In genomic region chr1:2392686-2393085, GRCh38 we compare ENCODE assay signal across 8 cellular contexts. TPM values are rescaled to one million over a fixed set of nuclear protein-coding genes. Genes with fewer than 3 reads are reported as not detected.
DNase-seq lines count a peak whose midpoint lies in the region; ATAC-seq, FAIRE-seq and TF ChIP-seq lines count a peak whose summit lies in the region.

No MANE protein-coding gene starts in this region.

- H3K9ac ChIP-seq in HCT116 (ENCODE audit: low read length), result peak overlapping the region; percentile 88

- 60 to 82% (median 65%) methylated on average over 16 of the region's 16 CpGs for WGBS in spleen, 5 donors

- no TSS peak for BruUV-seq in HCT116 (replicated peaks; lab: Mats Ljungman, UMichigan)

- no peaks in the 10 kb centered on the region for H3K27me3 ChIP-seq in HCT116 (ENCODE audit: insufficient read depth, low read length)
- H3K27me3 ChIP-seq in spleen (replicated peaks in 1 of 7), result no peaks in the 10 kb centered on the region

- POLR2A ChIA-PET in HCT116 (lab: Charles Lee), result no interaction called here
- POLR2A ChIA-PET in activated CD4-positive, alpha-beta memory T cell treated with anti-CD3 and anti-CD28 coated beads for 36 hours (lab: Charles Lee), result interaction anchor here (1.3 to 1.7 kb wide), 2 partner anchors 17 to 160 kb away, joined by 3 to 7 read pairs; no protein-coding TSS in a partner anchor

- no peak for TF ChIP-seq CTCF in HCT116 (IDR thresholded peaks at IDR 0.05 in 2 of 3, conservative IDR thresholded peaks at IDR 0.05 in 1 of 3; ENCODE audit: borderline replicate concordance in 1 of 3, insufficient read depth in 1 of 3, low read depth in 2 of 3, low read length in 2 of 3)
- TF ChIP-seq CTCF in spleen (IDR thresholded peaks at IDR 0.05 in 8 of 11, conservative IDR thresholded peaks at IDR 0.05 in 3 of 11), result no peak

- peaks cover 39% of the 10 kb centered on the region for H3K4me1 Mint-ChIP-seq in activated CD4-positive, alpha-beta memory T cell treated with anti-CD3 and anti-CD28 coated beads for 36 hours (ENCODE audit: low read depth)

- intact Hi-C loops in HCT116 (cut with micrococcal nuclease), result no loop called here
- intact Hi-C loops in activated CD4-positive, alpha-beta memory T cell treated with anti-CD3 and anti-CD28 coated beads for 36 hours (cut with micrococcal nuclease), result loop anchor here (5.0 kb wide), 3 partner anchors 75 to 155 kb away; no protein-coding TSS in a partner anchor
- intact Hi-C loops in spleen (cut with DNase I; ENCODE audit: low total_unique reads), result no loop called here

- peaks cover 71% of the 10 kb centered on the region for H3K79me2 ChIP-seq in HCT116 (ENCODE audit: insufficient read depth, low read length)

- peaks cover 18 to 39% of the 10 kb centered on the region in 2 experiments for H3K36me3 ChIP-seq in HCT116 (ENCODE audit: control insufficient read depth in 1 of 2, insufficient read depth in 2 of 2, low read length in 2 of 2)
- H3K36me3 ChIP-seq in spleen, result peaks cover 0 to 56% (median 32%) of the 10 kb centered on the region in 6 donors

- DNase-seq in HCT116 (ENCODE audit: low read depth, low spot score), result no peak
- no peak for DNase-seq in activated CD4-positive, alpha-beta memory T cell treated with anti-CD3 and anti-CD28 coated beads for 36 hours
- DNase-seq in spleen, result no peak
- DNase-seq in H54 (ENCODE audit: insufficient read length, low spot score), result no peak
- no peak for DNase-seq in ureter (ENCODE audit: low spot score)
- DNase-seq in NCI-H2196 (lab: John Stamatoyannopoulos, UW; ENCODE audit: unreplicated experiment), result no peak

- no peaks in the 10 kb centered on the region for H3K27me3 Mint-ChIP-seq in activated CD4-positive, alpha-beta memory T cell treated with anti-CD3 and anti-CD28 coated beads for 36 hours

- ATAC-seq in HCT116, result no peak
- no peak for ATAC-seq in GM21515 (IDR thresholded peaks at IDR 0.05; ENCODE audit: unreplicated experiment)

- FAIRE-seq in H54 (lab: Jason Lieb, UNC), result no peak

- no peak overlapping the region for H2AFZ ChIP-seq in HCT116 (ENCODE audit: low read depth, low read length, poor library complexity, severe bottlenecking)

- peaks cover 31% of the 10 kb centered on the region for H3K36me3 Mint-ChIP-seq in activated CD4-positive, alpha-beta memory T cell treated with anti-CD3 and anti-CD28 coated beads for 36 hours

- H3K4me1 ChIP-seq in HCT116 (ENCODE audit: control insufficient read depth in 1 of 2, insufficient read depth in 2 of 2, low read length in 2 of 2) (peaks cover 17 to 25% of the 10 kb centered on the region in 2 experiments), spleen (peaks cover 21 to 73% (median 46%) of the 10 kb centered on the region in 6 donors)

- RAD21 ChIA-PET in HCT116 (lab: Charles Lee; ENCODE audit: low non-redundant PET in 1 of 2, low total read pairs in 2 of 2, uncharacterized antibody in 2 of 2, unreplicated experiment in 2 of 2), result no interaction called here

- TF ChIP-seq RAD21 in HCT116 (IDR thresholded peaks at IDR 0.05; ENCODE audit: low read depth), result no peak

- peak overlapping the region; percentile 86 for H3K4me2 ChIP-seq in HCT116 (ENCODE audit: low read length)

- H3K4me3 Mint-ChIP-seq in activated CD4-positive, alpha-beta memory T cell treated with anti-CD3 and anti-CD28 coated beads for 36 hours, result peak overlapping the region; percentile 93

- TF ChIP-seq POLR2A in HCT116 (IDR thresholded peaks at IDR 0.05; ENCODE audit: borderline replicate concordance, extremely low read depth, insufficient read depth, insufficient read length) (no peak), spleen (IDR thresholded peaks at IDR 0.05) (no peak), H54 (IDR thresholded peaks at IDR 0.05; ENCODE audit: low read depth, low read length) (no peak)

- H3K9me2 ChIP-seq in HCT116 (ENCODE audit: insufficient read depth), result no peaks in the 10 kb centered on the region

- CTCF ChIA-PET in HCT116 (lab: Charles Lee), result interaction anchor here (0.6 kb wide), 1 partner anchor 193 kb away, joined by 4 read pairs; no protein-coding TSS in a partner anchor
- CTCF ChIA-PET in activated CD4-positive, alpha-beta memory T cell treated with anti-CD3 and anti-CD28 coated beads for 36 hours (lab: Charles Lee), result interaction anchor here (1.1 to 17.5 kb wide), 4 partner anchors 11 to 197 kb away, joined by 7 to 409 read pairs (median 8); partner anchors contain the start of gene FAAP20

- H3K27ac ChIP-seq in HCT116 (ENCODE audit: low read depth, low read length) (peak overlapping the region; percentile 85; the same call in 1 of the 2 replicates), spleen (peak overlapping the region in 6 of 8 donors; percentile 81 to 97 (median 94))

- 0 out of 2 replicates have a peak, but pooled peaks cover 7% of the 10 kb centered on the region for H4K20me1 ChIP-seq in HCT116 (ENCODE audit: insufficient read depth)

- peak overlapping the region; percentile 92 to 99 for H3K4me3 ChIP-seq in HCT116 (replicated peaks in 1 of 2; ENCODE audit: low read depth in 1 of 2, low read length in 2 of 2)
- H3K4me3 ChIP-seq in iPS-11a (ENCODE audit: low read depth, low read length), result peak overlapping the region; percentile 90
- peak overlapping the region; percentile 88 to 100 (median 96) for H3K4me3 ChIP-seq in spleen

- no peaks in the 10 kb centered on the region for H3K9me3 ChIP-seq in HCT116 (ENCODE audit: control insufficient read depth in 1 of 2, insufficient read depth in 1 of 2, low read depth in 1 of 2, low read length in 2 of 2)
- H3K9me3 ChIP-seq in spleen, result no peaks in the 10 kb centered on the region

- no peaks in the 10 kb centered on the region for H3K9me3 Mint-ChIP-seq in activated CD4-positive, alpha-beta memory T cell treated with anti-CD3 and anti-CD28 coated beads for 36 hours

- H3K27ac Mint-ChIP-seq in activated CD4-positive, alpha-beta memory T cell treated with anti-CD3 and anti-CD28 coated beads for 36 hours, result peak overlapping the region; percentile 84

TF ChIP-seq in HCT116, 20 proteins besides CTCF, POLR2A, EP300 and RAD21 (continues in another document):
- TF ChIP-seq ZBTB33 (IDR thresholded peaks at IDR 0.05; ENCODE audit: extremely low read depth, insufficient replicate concordance, low read length) (no peak), JUND (IDR thresholded peaks at IDR 0.05) (no peak), ELF1 (IDR thresholded peaks at IDR 0.05; ENCODE audit: borderline replicate concordance, low read depth) (no peak), EGR1 (IDR thresholded peaks at IDR 0.05; ENCODE audit: low read depth) (no peak), REST (IDR thresholded peaks at IDR 0.05; ENCODE audit: low read depth) (no peak), ZFX (IDR thresholded peaks at IDR 0.05) (no peak), SRF (IDR thresholded peaks at IDR 0.05; ENCODE audit: low read depth) (no peak)

RNA-seq across cellular contexts. Expression of gene RER1, which starts 1.0 kb away (rescaled TPM):
- 155 TPM for total RNA-seq in HCT116 (2021; ENCODE audit: unreplicated experiment)
- polyA plus RNA-seq in HCT116 (2012), result 137 and 147 TPM in 2 replicates
- total RNA-seq in activated CD4-positive, alpha-beta memory T cell treated with anti-CD3 and anti-CD28 coated beads for 36 hours, result 100 to 1,000 TPM; 148 to 154 TPM
- 100 to 1,000 TPM in 3 of 7 donors, 10 to 100 TPM in 4; 70.1 to 131 (median 91.8) TPM for total RNA-seq in spleen
- 10 to 100 TPM; 51.1 to 77.0 (median 68.7) TPM for polyA plus RNA-seq in spleen
- 141 TPM for total RNA-seq in ureter

RNA-seq across cellular contexts. Expression of gene MORN1, which starts 1.3 kb away (rescaled TPM):
- 21.4 TPM for total RNA-seq in HCT116 (2021; ENCODE audit: unreplicated experiment)
- 9.1 and 10.2 TPM in 2 replicates for polyA plus RNA-seq in HCT116 (2012)
- total RNA-seq in activated CD4-positive, alpha-beta memory T cell treated with anti-CD3 and anti-CD28 coated beads for 36 hours, result 1 to 10 TPM; 5.4 to 6.3 TPM
- total RNA-seq in spleen, result 10 to 100 TPM in 2 of 7 donors, 1 to 10 TPM in 5; 5.9 to 13.5 (median 8.4) TPM
- polyA plus RNA-seq in spleen, result 1 to 10 TPM; 1.9 to 5.8 (median 2.2) TPM
- total RNA-seq in ureter, result 19.0 TPM

RNA-seq across cellular contexts. Expression of gene PEX10, which starts 19.7 kb away (rescaled TPM):
- 27.9 TPM for total RNA-seq in HCT116 (2021; ENCODE audit: unreplicated experiment)
- 20.3 and 23.2 TPM in 2 replicates for polyA plus RNA-seq in HCT116 (2012)
- total RNA-seq in activated CD4-positive, alpha-beta memory T cell treated with anti-CD3 and anti-CD28 coated beads for 36 hours, result 10 to 100 TPM; 14.8 to 15.4 TPM
- 10 to 100 TPM; 10.2 to 18.9 (median 16.3) TPM for total RNA-seq in spleen
- 10 to 100 TPM; 12.5 to 19.1 (median 13.0) TPM for polyA plus RNA-seq in spleen
- 30.7 TPM for total RNA-seq in ureter
